ENCODE assay signal across 31 cellular contexts in the genomic region with DNA sequence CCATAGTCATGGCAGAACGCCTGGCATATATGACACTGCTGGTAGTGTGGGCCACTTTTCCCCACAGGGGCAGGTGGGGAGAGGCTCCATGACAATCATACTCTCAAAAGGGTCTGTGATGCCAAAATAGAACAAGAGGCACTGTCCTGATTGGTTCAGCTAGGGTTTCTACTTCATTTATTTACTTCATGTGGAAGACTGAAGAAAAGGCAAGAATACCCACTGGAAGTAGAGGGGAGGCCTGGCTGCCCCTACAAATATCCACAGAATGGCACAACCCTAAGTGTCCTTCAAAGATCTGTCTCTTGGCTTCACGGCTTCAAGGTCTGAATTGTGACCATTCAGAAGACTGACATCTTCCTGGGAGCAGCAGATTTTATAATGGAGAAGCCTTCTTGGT.
"Had no signal": no experiment of that assay in that cellular context is flagged by ENCODE, and none has a peak within 500 bp of the region (broad histone marks: within the 10 kb centered on the region; RNA-seq: fewer than 3 reads in every experiment).

No MANE protein-coding gene starts in this region.

- H3K27ac ChIP-seq: adrenal gland, ascending aorta, body of pancreas, brain microvascular endothelial cell, breast epithelium, cardiac muscle cell had no signal

- H3K4me1 ChIP-seq: breast epithelium had no signal

- H3K9me3 ChIP-seq: adrenal gland, ascending aorta, body of pancreas, breast epithelium had no signal

- ATAC-seq: activated naive CD4-positive, alpha-beta T cell treated with anti-CD3 and anti-CD28 coated beads, Interleukin-2, amount 50 U/mL, for 72 hours; activated T-cell treated with anti-CD3 and anti-CD28 coated beads, Interleukin-2, amount 50 U/mL, for 4 hours; activated T-helper 17 cell treated with anti-CD3 and anti-CD28 coated beads, Interleukin-2, amount 50 U/mL, for 72 hours; body of pancreas had no signal

- H3K4me3 ChIP-seq: adrenal gland, ascending aorta, body of pancreas, breast epithelium, cardiac muscle cell had no signal

- FAIRE-seq: astrocyte, bronchial epithelial cell had no signal

- H3K36me3 ChIP-seq: adrenal gland, ascending aorta, brain microvascular endothelial cell, breast epithelium, cardiac muscle cell had no signal

- H3K27me3 ChIP-seq: adrenal gland, ascending aorta, body of pancreas, brain microvascular endothelial cell, breast epithelium, cardiac muscle cell had no signal

- DNase-seq: activated effector memory CD4-positive, alpha-beta T cell treated with anti-CD3 and anti-CD28 coated beads, Interleukin-2, amount 50 U/mL, for 16 hours; activated effector memory CD4-positive, alpha-beta T cell treated with Interleukin-2 at 50 U/mL for 16 hours; activated gamma-delta T cell; activated gamma-delta T cell treated with Interleukin-2 at 50 U/mL for 16 hours; activated naive CD4-positive, alpha-beta T cell; activated naive CD4-positive, alpha-beta T cell treated with anti-CD3 and anti-CD28 coated beads, Interleukin-2, amount 10 ng/mL, durations not matched to agents 7 days and 5 days; activated naive CD4-positive, alpha-beta T cell treated with anti-CD3 and anti-CD28 coated beads, Interleukin-2, amount 50 U/mL, for 16 hours; activated naive CD4-positive, alpha-beta T cell treated with Interleukin-2 at 50 U/mL for 16 hours; activated naive CD8-positive, alpha-beta T cell treated with anti-CD3 and anti-CD28 coated beads for 36 hours; activated naive CD8-positive, alpha-beta T cell treated with anti-CD3 and anti-CD28 coated beads, Interleukin-2, amount 10 ng/mL, durations not matched to agents 7 days and 5 days; activated naive CD8-positive, alpha-beta T cell treated with anti-CD3 and anti-CD28 coated beads, Interleukin-2, amount 50 U/mL, for 24 hours; activated T-cell treated with anti-CD3 and anti-CD28 coated beads, Interleukin-2, amount 50 U/mL, for 24 hours; activated T-cell treated with anti-CD3 and anti-CD28 coated beads, Interleukin-2, amount 50 U/mL, for 4 hours; activated T-cell treated with anti-CD3 and anti-CD28 coated beads, Interleukin-2, amount 50 U/mL, for 48 hours; adrenal gland; amniotic stem cell; amygdala; anterior cingulate cortex; aorta; body of pancreas; brain microvascular endothelial cell; caudate nucleus; central memory CD4-positive, alpha-beta T cell; cerebellar nuclear complex had no signal
